Comparison of ENCODE assay signal across 1 cellular context in genomic region chr3:88882121-88882520, GRCh38.
TF ChIP-seq lines count a peak whose summit lies in the region.

No MANE protein-coding gene starts in this region.

TF ChIP-seq in GM12878, 131 proteins besides CTCF, POLR2A, EP300 and RAD21 (continued from another document):
- TF ChIP-seq IRF3 (IDR thresholded peaks at IDR 0.05) (no peak), SIX5 (IDR thresholded peaks at IDR 0.05; ENCODE audit: low read depth, low read length, severe bottlenecking) (no peak)
